8 cellular contexts compared by ENCODE assay signal in the genomic region with DNA sequence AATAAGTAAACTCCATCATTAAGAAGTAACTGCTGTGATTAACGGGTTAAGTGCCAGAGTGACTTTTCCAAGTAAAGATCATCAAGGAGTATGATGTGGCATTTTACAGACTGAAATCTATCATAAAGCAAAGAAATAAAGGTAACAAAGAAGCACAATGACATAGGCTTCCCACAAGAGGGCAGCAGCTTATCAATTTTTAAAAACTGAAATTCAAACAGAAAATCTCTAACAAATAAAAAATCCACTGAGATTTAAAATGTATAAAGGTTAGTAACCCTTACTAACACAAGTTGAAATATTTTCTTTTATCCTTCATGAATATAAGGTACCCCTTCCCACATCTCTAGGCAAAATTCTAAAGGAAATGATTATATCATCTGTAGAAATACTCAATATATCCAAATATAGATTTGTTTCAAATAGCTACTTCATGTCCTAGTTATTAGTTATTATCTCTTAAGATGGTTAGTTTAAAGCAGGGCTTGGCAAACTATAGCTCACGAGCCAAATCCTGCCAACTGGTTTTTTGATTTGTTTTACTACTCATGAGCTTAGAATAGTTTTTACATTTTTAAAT. TPM values are rescaled to one million over a fixed set of nuclear protein-coding genes. Genes with fewer than 3 reads are reported as not detected.
DNase-seq lines count a peak whose midpoint lies in the region; ATAC-seq and TF ChIP-seq lines count a peak whose summit lies in the region.

No MANE protein-coding gene starts in this region.

- DNase-seq in AG04449 (ENCODE audit: low read depth, low spot score) = no peak
- peak; percentile 37 for DNase-seq in Daoy (ENCODE audit: low read depth)
- peak; percentile 13 for DNase-seq in NCI-H2029 (lab: John Stamatoyannopoulos, UW)
- DNase-seq in ascending aorta (ENCODE audit: low spot score in 2 of 2) = no peak
- no peak for DNase-seq in kidney epithelial cell (ENCODE audit: low read depth)
- DNase-seq in upper lobe of right lung = no peak
- DNase-seq in ecto neural progenitor cell (ENCODE audit: low spot score) = no peak

- H3K27me3 ChIP-seq in ascending aorta (no peaks in the 10 kb centered on the region), kidney epithelial cell (ENCODE audit: control insufficient read depth, insufficient read depth, low read length) (no peaks in the 10 kb centered on the region), upper lobe of right lung (no peaks in the 10 kb centered on the region)

- intact Hi-C loops in ascending aorta (cut with DNase I) = loop anchor here (1.0 to 2.0 kb wide), 3 partner anchors 28 to 628 kb away; no protein-coding TSS in a partner anchor
- intact Hi-C loops in upper lobe of right lung (cut with DNase I) = no loop called here

- CTCF ChIA-PET in AG04449 (lab: Yijun Ruan, JAX) = interaction anchor here (0.6 to 9.3 kb wide), 36 partner anchors 9 to 628 kb away, joined by 3 to 226 read pairs (median 6); a partner anchor contains a TSS

- ATAC-seq in upper lobe of right lung (no peak), HG03196 (IDR thresholded peaks at IDR 0.05; ENCODE audit: unreplicated experiment) (no peak)

- peaks cover 3 to 10% of the 10 kb centered on the region in 2 donors for H3K36me3 ChIP-seq in ascending aorta
- H3K36me3 ChIP-seq in kidney epithelial cell (ENCODE audit: control insufficient read depth, insufficient read depth, low read length) = no peaks in the 10 kb centered on the region
- H3K36me3 ChIP-seq in upper lobe of right lung = peaks cover 28% of the 10 kb centered on the region

- H3K27ac ChIP-seq in ascending aorta (no peak overlapping the region), upper lobe of right lung (no peak overlapping the region)

- H3K4me3 ChIP-seq in AG04449 (ENCODE audit: low read depth, low read length) (no peak overlapping the region), ascending aorta (no peak overlapping the region), kidney epithelial cell (ENCODE audit: low read depth, low read length) (no peak overlapping the region), upper lobe of right lung (no peak overlapping the region)

- POLR2A ChIA-PET in AG04449 (lab: Yijun Ruan, JAX) = interaction anchor here (0.6 kb wide), 1 partner anchor 12 kb away, joined by 3 read pairs; no protein-coding TSS in a partner anchor

- TF ChIP-seq CTCF in AG04449 (IDR thresholded peaks at IDR 0.05; ENCODE audit: insufficient read depth, low read length, missing control alignments) (peak; percentile 37), ascending aorta (IDR thresholded peaks at IDR 0.05) (peak; percentile 56 to 77 (median 68)), kidney epithelial cell (IDR thresholded peaks at IDR 0.05; ENCODE audit: insufficient read depth, low read length, poor library complexity, severe bottlenecking) (peak; percentile 54), upper lobe of right lung (IDR thresholded peaks at IDR 0.05) (peak; percentile 86)

- H3K9me3 ChIP-seq in ascending aorta = no peaks in the 10 kb centered on the region
- H3K9me3 ChIP-seq in upper lobe of right lung = no peaks in the 10 kb centered on the region

- H3K4me1 ChIP-seq in ascending aorta = no peaks in the 10 kb centered on the region
- no peaks in the 10 kb centered on the region for H3K4me1 ChIP-seq in upper lobe of right lung

RNA-seq across cellular contexts. Expression of a gene that starts 29.2 kb away (rescaled TPM):
- 61.7 and 86.6 TPM in 2 replicates for total RNA-seq in Daoy (2014; rRNA removed; shearing (Covaris generic))
- total RNA-seq in ascending aorta = 27.6 TPM
- 73.1 and 89.7 TPM in 2 replicates for total RNA-seq in kidney epithelial cell
- total RNA-seq in upper lobe of right lung = 51.4 TPM

RNA-seq across cellular contexts. Expression of a gene that starts 38.1 kb away (rescaled TPM):
- 0.11 TPM in 1 of 2 replicates, not detected in the other for total RNA-seq in Daoy (2014; rRNA removed; shearing (Covaris generic))
- total RNA-seq in ascending aorta = not detected
- not detected in 2 replicates for total RNA-seq in kidney epithelial cell
- total RNA-seq in upper lobe of right lung = not detected

Comparison
In these comparisons a context has a peak if more than half of its experiments do, and no peak if none do; other contexts are left out.
1. DNase-seq: peak in Daoy (single experiment) and NCI-H2029 (single experiment); none in AG04449 (single experiment), ascending aorta (0 of 2), kidney epithelial cell (single experiment), upper lobe of right lung (single experiment) and ecto neural progenitor cell (single experiment).
2. Peak in every context shown above with its lines, with median percentiles within 50 percentile points of each other: CTCF ChIP-seq.